23 cellular contexts compared by ENCODE assay signal in genomic region chr12:2523881-2524561, GRCh38.
"Had no signal": no experiment of that assay in that cellular context is flagged by ENCODE, and none has a peak within 500 bp of the region (broad histone marks: within the 10 kb centered on the region; RNA-seq: fewer than 3 reads in every experiment).

No MANE protein-coding gene starts in this region.

- H3K4me1 Mint-ChIP-seq: stimulated activated effector memory CD8-positive, alpha-beta T cell treated with anti-CD3 and anti-CD28 coated beads, Interleukin-12 subunit alpha, Interleukin-12 subunit beta, amount 100 ng/mL, for 72 hours had no signal

- H3K27ac ChIP-seq: dorsolateral prefrontal cortex, esophagus muscularis mucosa, gastrocnemius medialis, hepatocyte, pancreas, prostate gland, right lobe of liver, tibial artery had no signal

- H3K9me3 ChIP-seq: esophagus muscularis mucosa, gastrocnemius medialis, pancreas, prostate gland, right lobe of liver, tibial artery had no signal

- H3K27ac Mint-ChIP-seq: natural killer cell treated with Interleukin-12 subunit alpha and Interleukin-12 subunit beta and Interleukin-15 and Interleukin-18, amount 100 ng/mL, for 72 hours; stimulated activated effector memory CD8-positive, alpha-beta T cell treated with anti-CD3 and anti-CD28 coated beads, Interleukin-12 subunit alpha, Interleukin-12 subunit beta, amount 100 ng/mL, for 72 hours; stimulated activated naive CD8-positive, alpha-beta T cell treated with anti-CD3 and anti-CD28 coated beads, Interleukin-15, Interleukin-2, amounts not matched to agents 100 ng/mL and 50 ng/mL, for 24 hours had no signal

- DNase-seq: central memory CD4-positive, alpha-beta T cell; cortex of kidney; dorsolateral prefrontal cortex; effector memory CD4-positive, alpha-beta T cell; gastrocnemius medialis; kidney; left cardiac atrium; left ventricle myocardium superior; mesenchymal stem cell; midbrain; nucleus accumbens; pancreas; right lobe of liver; stimulated activated CD4-positive, alpha-beta T cell treated with anti-CD3 and anti-CD28 coated beads, Interleukin-4, amount 100 ng/mL, for 1 hour; stimulated activated CD8-positive, alpha-beta memory T cell treated with anti-CD3 and anti-CD28 coated beads, Interleukin-4, amount 100 ng/mL, for 48 hours; tibial artery had no signal

- H3K36me3 Mint-ChIP-seq: natural killer cell treated with Interleukin-12 subunit alpha and Interleukin-12 subunit beta and Interleukin-15 and Interleukin-18, amount 100 ng/mL, for 72 hours; stimulated activated effector memory CD8-positive, alpha-beta T cell treated with anti-CD3 and anti-CD28 coated beads, Interleukin-12 subunit alpha, Interleukin-12 subunit beta, amount 100 ng/mL, for 72 hours had no signal

- H3K4me1 ChIP-seq: gastrocnemius medialis, pancreas, prostate gland, right lobe of liver, tibial artery had no signal

- H3K4me3 Mint-ChIP-seq: natural killer cell treated with Interleukin-12 subunit alpha and Interleukin-12 subunit beta and Interleukin-15 and Interleukin-18, amount 100 ng/mL, for 72 hours; stimulated activated effector memory CD8-positive, alpha-beta T cell treated with anti-CD3 and anti-CD28 coated beads, Interleukin-12 subunit alpha, Interleukin-12 subunit beta, amount 100 ng/mL, for 72 hours; stimulated activated naive CD8-positive, alpha-beta T cell treated with anti-CD3 and anti-CD28 coated beads, Interleukin-15, Interleukin-2, amounts not matched to agents 100 ng/mL and 50 ng/mL, for 24 hours had no signal

- H3K4me3 ChIP-seq: dorsolateral prefrontal cortex, esophagus muscularis mucosa, gastrocnemius medialis, hepatocyte, lung, pancreas, prostate gland, right lobe of liver, tibial artery had no signal

- H3K9me3 Mint-ChIP-seq: natural killer cell treated with Interleukin-12 subunit alpha and Interleukin-12 subunit beta and Interleukin-15 and Interleukin-18, amount 100 ng/mL, for 72 hours; stimulated activated effector memory CD8-positive, alpha-beta T cell treated with anti-CD3 and anti-CD28 coated beads, Interleukin-12 subunit alpha, Interleukin-12 subunit beta, amount 100 ng/mL, for 72 hours; stimulated activated naive CD8-positive, alpha-beta T cell treated with anti-CD3 and anti-CD28 coated beads, Interleukin-15, Interleukin-2, amounts not matched to agents 100 ng/mL and 50 ng/mL, for 24 hours had no signal

- H3K36me3 ChIP-seq: gastrocnemius medialis, pancreas, prostate gland, right lobe of liver had no signal

- H3K27me3 ChIP-seq: dorsolateral prefrontal cortex, esophagus muscularis mucosa, gastrocnemius medialis, hepatocyte, pancreas, right lobe of liver, tibial artery had no signal
